Comparison of ENCODE assay signal across 8 cellular contexts in the genomic region with DNA sequence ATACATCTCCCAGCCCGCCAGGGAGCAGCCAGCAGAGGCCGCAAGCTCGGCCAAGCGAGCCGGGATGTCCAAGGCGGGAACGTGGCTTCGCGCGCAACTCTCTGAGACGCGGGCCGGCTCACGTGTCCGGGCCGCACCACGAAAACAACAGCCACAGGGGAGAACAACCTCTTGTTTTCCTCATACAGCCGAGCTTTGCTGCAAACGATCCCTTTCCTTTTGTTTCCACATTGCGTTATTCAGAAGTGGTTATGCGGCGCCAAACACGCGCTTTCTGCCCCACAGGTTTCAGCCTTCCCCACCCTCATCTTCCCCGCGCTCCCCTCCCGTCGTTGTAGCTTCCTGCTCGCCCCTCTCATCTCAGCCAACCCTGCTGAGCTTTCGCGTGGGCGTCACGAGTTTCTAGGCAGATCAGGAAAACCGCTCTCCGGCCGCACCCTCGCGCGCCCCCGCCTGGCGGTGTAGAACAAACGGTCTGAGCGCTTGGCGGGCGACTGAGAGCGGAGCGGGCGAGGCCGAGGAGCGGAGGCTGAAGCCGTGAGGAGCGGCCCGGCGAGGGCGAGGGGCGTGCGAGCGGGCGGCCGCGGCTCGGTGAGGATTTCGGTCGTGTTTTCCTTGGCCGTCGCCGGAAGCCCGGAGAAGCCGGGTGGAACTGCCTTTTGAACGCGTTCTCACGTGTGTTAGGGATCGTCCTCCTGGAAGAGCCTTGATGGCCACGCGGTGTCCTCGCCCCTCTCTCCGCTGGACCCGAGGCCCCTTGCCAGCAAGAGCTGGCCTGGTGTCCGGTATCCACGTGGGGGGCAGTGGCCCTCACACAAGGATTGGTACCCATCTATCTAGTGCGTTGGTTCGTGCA. TPM values are rescaled to one million over a fixed set of nuclear protein-coding genes. Genes with fewer than 3 reads are reported as not detected.
DNase-seq lines count a peak whose midpoint lies in the region; ATAC-seq and TF ChIP-seq lines count a peak whose summit lies in the region.

No MANE protein-coding gene starts in this region.

- H3K9me3 Mint-ChIP-seq in HFFc6, result peaks cover 9% of the 10 kb centered on the region

- no peak for ATAC-seq in HG03457 (IDR thresholded peaks at IDR 0.05; ENCODE audit: unreplicated experiment)

- H3K27ac Mint-ChIP-seq in HFFc6, result peak overlapping the region; percentile 26; the same call in 1 of the 2 replicates

- H3K4me3 ChIP-seq in epithelial cell of esophagus (ENCODE audit: low read length), result peak overlapping the region; percentile 40

- H3K27me3 Mint-ChIP-seq in HFFc6 (ENCODE audit: insufficient read depth), result peaks cover 13% of the 10 kb centered on the region

- peaks cover 7% of the 10 kb centered on the region for H3K4me1 Mint-ChIP-seq in HFFc6 (ENCODE audit: low read depth)

- TF ChIP-seq CTCF in HFFc6 (IDR thresholded peaks at IDR 0.05) (peak; percentile 61), epithelial cell of esophagus (IDR thresholded peaks at IDR 0.05; ENCODE audit: insufficient read depth, low read depth, low read length, missing control alignments) (peak; percentile 60)

- DNase-seq in GM04504 (ENCODE audit: low read depth) (peak; percentile 68), HFFc6 (peak; percentile 50), NCI-H69 (lab: John Stamatoyannopoulos, UW) (peak; percentile 46), activated T-cell treated with anti-CD3 and anti-CD28 coated beads for 1 hour (ENCODE audit: low read depth) (peak; percentile 91), epithelial cell of esophagus (ENCODE audit: low read depth) (peak; percentile 95), middle frontal gyrus (ENCODE audit: extremely low spot score, low spot score) (peak; percentile 81)
- peak; percentile 90 to 91 for DNase-seq in stimulated activated CD8-positive, alpha-beta memory T cell treated with anti-CD3 and anti-CD28 coated beads, Interleukin-2, amount 100 ng/mL, for 1 hour (ENCODE audit: low read depth in 2 of 2)

- peaks cover 7% of the 10 kb centered on the region; the same call in 1 of the 2 replicates for H3K36me3 Mint-ChIP-seq in HFFc6 (ENCODE audit: low read depth)

- H3K4me3 Mint-ChIP-seq in HFFc6, result peak overlapping the region; percentile 65

RNA-seq across cellular contexts. Expression of a gene that starts 6.6 kb away (rescaled TPM):
- 10 to 100 TPM; 45.9 to 53.5 (median 48.7) TPM for total RNA-seq in HFFc6 (2021; fragmentation: NEBNext Ultra II Directional; extraction: Animal tissue kit (Norgen Biotek cat#: 25700))

RNA-seq across cellular contexts. Expression of a gene that starts 21.6 kb away (rescaled TPM):
- total RNA-seq in HFFc6 (2021; fragmentation: NEBNext Ultra II Directional; extraction: Animal tissue kit (Norgen Biotek cat#: 25700)), result 10 to 100 TPM; 43.2 to 55.1 (median 47.5) TPM

RNA-seq across cellular contexts. Expression of a gene that starts 21.8 kb away (rescaled TPM):
- total RNA-seq in HFFc6 (2021; fragmentation: NEBNext Ultra II Directional; extraction: Animal tissue kit (Norgen Biotek cat#: 25700)), result 100 to 1,000 TPM; 156 to 206 (median 179) TPM

RNA-seq across cellular contexts. Expression of a gene that starts 24.4 kb away (rescaled TPM):
- not detected for total RNA-seq in HFFc6 (2021; fragmentation: NEBNext Ultra II Directional; extraction: Animal tissue kit (Norgen Biotek cat#: 25700))

RNA-seq across cellular contexts. Expression of a gene that starts 32.7 kb away (rescaled TPM):
- not detected for total RNA-seq in HFFc6 (2021; fragmentation: NEBNext Ultra II Directional; extraction: Animal tissue kit (Norgen Biotek cat#: 25700))
